6 cellular contexts compared by ENCODE assay signal in the genomic region with DNA sequence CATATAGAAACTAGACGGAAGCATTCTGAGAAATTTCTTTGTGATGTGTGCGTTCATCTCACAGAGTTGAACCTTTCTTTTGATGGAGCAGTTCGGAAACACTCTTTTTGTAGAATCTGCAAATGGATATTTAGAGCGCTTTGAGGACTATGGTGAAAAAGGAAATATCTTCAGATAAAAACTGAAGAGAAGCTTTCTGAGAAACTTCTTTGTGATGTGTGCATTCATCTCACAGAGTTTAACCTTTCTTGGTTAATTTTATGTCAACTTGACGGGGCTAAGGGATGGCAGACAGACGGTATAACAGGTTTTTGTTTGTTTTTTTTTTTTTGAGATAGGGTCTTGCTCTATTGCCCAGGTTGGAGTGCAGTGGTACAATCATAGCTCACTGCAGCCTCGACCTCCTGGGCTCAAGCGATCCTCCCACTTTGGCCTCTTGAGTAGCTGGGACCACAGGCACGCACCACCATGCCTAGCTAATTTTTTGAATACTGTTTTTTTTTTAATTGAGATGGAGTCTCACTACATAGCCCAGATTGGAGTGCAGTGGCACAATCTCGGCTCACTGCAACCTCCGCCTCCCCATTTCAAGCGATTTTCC. TPM values are rescaled to one million over a fixed set of nuclear protein-coding genes. Genes with fewer than 3 reads are reported as not detected.
"Had no signal": no experiment of that assay in that cellular context is flagged by ENCODE, and none has a peak within 500 bp of the region (broad histone marks: within the 10 kb centered on the region; RNA-seq: fewer than 3 reads in every experiment).

No MANE protein-coding gene starts in this region.

RNA-seq across cellular contexts. Expression of gene TMEM184A, which starts 36.6 kb away (rescaled TPM):
- total RNA-seq: activated B cell treated with CpG ODN at 0.5 μM for 24 hours; activated CD4-positive, alpha-beta memory T cell treated with anti-CD3 and anti-CD28 coated beads for 36 hours; activated CD4-positive, alpha-beta T cell treated with anti-CD3 and anti-CD28 coated beads, Interleukin-2, amount 10 ng/mL, durations not matched to agents 24 days and 14 days; activated CD8-positive, alpha-beta memory T cell treated with anti-CD3 and anti-CD28 coated beads for 36 hours; activated CD8-positive, alpha-beta T cell treated with anti-CD3 and anti-CD28 coated beads for 36 hours; activated T-helper 17 cell treated with anti-CD3 and anti-CD28 coated beads, Interleukin-2, amount 50 U/mL, for 72 hours had no signal
